In genomic region chr1:51575406-51576084, GRCh38 we compare ENCODE assay signal across 11 cellular contexts. TPM values are rescaled to one million over a fixed set of nuclear protein-coding genes. Genes with fewer than 3 reads are reported as not detected.
DNase-seq lines count a peak whose midpoint lies in the region; ATAC-seq, FAIRE-seq and TF ChIP-seq lines count a peak whose summit lies in the region.
"Had no signal": no experiment of that assay in that cellular context is flagged by ENCODE, and none has a peak within 500 bp of the region (broad histone marks: within the 10 kb centered on the region; RNA-seq: fewer than 3 reads in every experiment).

No MANE protein-coding gene starts in this region.

- peak overlapping the region; percentile 1 for H3K4me3 Mint-ChIP-seq in natural killer cell treated with Interleukin-12 subunit alpha and Interleukin-12 subunit beta and Interleukin-15 and Interleukin-18, amount 100 ng/mL, for 72 hours
- H3K4me3 Mint-ChIP-seq in natural killer cell = no peak overlapping the region
- H3K4me3 Mint-ChIP-seq in central memory CD8-positive, alpha-beta T cell = no peak overlapping the region

- H3K4me1 Mint-ChIP-seq in natural killer cell treated with Interleukin-12 subunit alpha and Interleukin-12 subunit beta and Interleukin-15 and Interleukin-18, amount 100 ng/mL, for 72 hours (ENCODE audit: low read depth in 2 of 2) = peaks cover 7 to 25% of the 10 kb centered on the region in 2 donors
- peaks cover under 1 to 19% of the 10 kb centered on the region in 2 donors for H3K4me1 Mint-ChIP-seq in natural killer cell
- peaks cover 25% of the 10 kb centered on the region for H3K4me1 Mint-ChIP-seq in central memory CD8-positive, alpha-beta T cell

- H3K27me3 Mint-ChIP-seq in natural killer cell treated with Interleukin-12 subunit alpha and Interleukin-12 subunit beta and Interleukin-15 and Interleukin-18, amount 100 ng/mL, for 72 hours = no peaks in the 10 kb centered on the region
- no peaks in the 10 kb centered on the region for H3K27me3 Mint-ChIP-seq in natural killer cell (ENCODE audit: low read depth in 2 of 2)
- no peaks in the 10 kb centered on the region for H3K27me3 Mint-ChIP-seq in central memory CD8-positive, alpha-beta T cell

- intact Hi-C loops in natural killer cell (cut with micrococcal nuclease) (no loop called here), left colon (cut with DNase I, micrococcal nuclease) (no loop called here)

- FAIRE-seq in urothelium cell line (lab: Jason Lieb, UNC) = no peak

- no peak for TF ChIP-seq CTCF in natural killer cell (IDR thresholded peaks at IDR 0.05)

- DNase-seq in natural killer cell treated with Interleukin-12 subunit alpha and Interleukin-12 subunit beta and Interleukin-15 and Interleukin-18, amount 100 ng/mL, for 72 hours (ENCODE audit: low spot score) = no peak
- DNase-seq in natural killer cell (no peak), NOMO-1 (lab: John Stamatoyannopoulos, UW; ENCODE audit: unreplicated experiment in 2 of 2) (peak; percentile 36 to 61), urothelium cell line (ENCODE audit: low spot score) (peak; percentile 59), nucleus accumbens (lab: John Stamatoyannopoulos, UW) (no peak), left colon (no peak)
- DNase-seq in central memory CD8-positive, alpha-beta T cell (ENCODE audit: low spot score in 2 of 2) = no peak
- DNase-seq: left cardiac atrium, Peyer's patch, retina had no signal

- peak overlapping the region; percentile 40 to 44 for H3K27ac Mint-ChIP-seq in natural killer cell treated with Interleukin-12 subunit alpha and Interleukin-12 subunit beta and Interleukin-15 and Interleukin-18, amount 100 ng/mL, for 72 hours
- H3K27ac Mint-ChIP-seq in natural killer cell = no peak overlapping the region
- H3K27ac Mint-ChIP-seq in central memory CD8-positive, alpha-beta T cell (ENCODE audit: low read depth) = peak overlapping the region; percentile 12

- no peaks in the 10 kb centered on the region for H3K36me3 Mint-ChIP-seq in natural killer cell treated with Interleukin-12 subunit alpha and Interleukin-12 subunit beta and Interleukin-15 and Interleukin-18, amount 100 ng/mL, for 72 hours
- H3K36me3 Mint-ChIP-seq in natural killer cell = no peaks in the 10 kb centered on the region
- no peaks in the 10 kb centered on the region for H3K36me3 Mint-ChIP-seq in central memory CD8-positive, alpha-beta T cell (ENCODE audit: insufficient read depth)

- ATAC-seq in natural killer cell treated with Interleukin-12 subunit alpha and Interleukin-12 subunit beta and Interleukin-15 and Interleukin-18, amount 100 ng/mL, for 72 hours = peak in 1 of 2 donors; percentile 55
- ATAC-seq in natural killer cell = no peak
- ATAC-seq in central memory CD8-positive, alpha-beta T cell (replicated peaks; ENCODE audit: extremely low read depth, poor library complexity, severe bottlenecking) = no peak
- ATAC-seq in HG03280 (IDR thresholded peaks at IDR 0.05; ENCODE audit: unreplicated experiment) = no peak
- ATAC-seq in left colon = no peak

- H3K9me3 Mint-ChIP-seq in natural killer cell treated with Interleukin-12 subunit alpha and Interleukin-12 subunit beta and Interleukin-15 and Interleukin-18, amount 100 ng/mL, for 72 hours = no peaks in the 10 kb centered on the region
- no peaks in the 10 kb centered on the region for H3K9me3 Mint-ChIP-seq in natural killer cell
- no peaks in the 10 kb centered on the region for H3K9me3 Mint-ChIP-seq in central memory CD8-positive, alpha-beta T cell

RNA-seq across cellular contexts. Expression of gene OSBPL9, which starts 41.3 kb away (rescaled TPM):
- 10 to 100 TPM; 55.6 to 55.7 TPM for total RNA-seq in natural killer cell treated with Interleukin-12 subunit alpha and Interleukin-12 subunit beta and Interleukin-15 and Interleukin-18, amount 100 ng/mL, for 72 hours
- total RNA-seq in natural killer cell = 10 to 100 TPM; 53.0 to 72.6 (median 62.0) TPM
- total RNA-seq in left colon = 10 to 100 TPM; 51.2 to 52.2 TPM

RNA-seq across cellular contexts. Expression of gene EPS15, which starts 56.5 kb away (rescaled TPM):
- total RNA-seq in natural killer cell treated with Interleukin-12 subunit alpha and Interleukin-12 subunit beta and Interleukin-15 and Interleukin-18, amount 100 ng/mL, for 72 hours = 10 to 100 TPM; 82.3 to 97.3 TPM
- total RNA-seq in natural killer cell (100 to 1,000 TPM in 1 of 3 donors, 10 to 100 TPM in 2; 92.7 to 127 (median 93.5) TPM), left colon (10 to 100 TPM; 48.7 to 55.6 TPM)

Comparison
In these comparisons a context has a peak if more than half of its experiments do, and no peak if none do; other contexts are left out.
1. H3K27ac Mint-ChIP-seq: peak in natural killer cell treated with Interleukin-12 subunit alpha and Interleukin-12 subunit beta and Interleukin-15 and Interleukin-18, amount 100 ng/mL, for 72 hours (2 of 2) and central memory CD8-positive, alpha-beta T cell (single experiment); none in natural killer cell (0 of 2).
2. DNase-seq: peak in NOMO-1 (2 of 2) and urothelium cell line (single experiment); none in natural killer cell treated with Interleukin-12 subunit alpha and Interleukin-12 subunit beta and Interleukin-15 and Interleukin-18, amount 100 ng/mL, for 72 hours (single experiment), natural killer cell (single experiment), central memory CD8-positive, alpha-beta T cell (0 of 2), nucleus accumbens (0 of 56) and left colon (0 of 2).